Comparison of ENCODE assay signal across 9 cellular contexts in genomic region chr2:49616800-49617199, GRCh38.
DNase-seq lines count a peak whose midpoint lies in the region; ATAC-seq and TF ChIP-seq lines count a peak whose summit lies in the region.
"Had no signal": no experiment of that assay in that cellular context is flagged by ENCODE, and none has a peak within 500 bp of the region (broad histone marks: within the 10 kb centered on the region; RNA-seq: fewer than 3 reads in every experiment).

No MANE protein-coding gene starts in this region.

- DNase-seq in GDM1 (lab: John Stamatoyannopoulos, UW) (peak; percentile 6), Panc1 (ENCODE audit: low read depth, low spot score) (peak; percentile 20), iPS DF 6.9 (ENCODE audit: low read depth, low spot score) (peak; percentile 27), uterus (no peak)
- DNase-seq in effector CD4-positive, alpha-beta T cell = no peak

- POLR2A ChIA-PET in Panc1 (lab: Charles Lee) = no interaction called here

- no TSS peak for BruUV-seq in Panc1 (replicated peaks; lab: Mats Ljungman, UMichigan)

- no peak overlapping the region for H3K27ac ChIP-seq in Panc1 (ENCODE audit: low read length)
- no peak overlapping the region for H3K27ac ChIP-seq in iPS DF 6.9 (ENCODE audit: low read length)
- H3K27ac ChIP-seq in uterus = no peak overlapping the region
- H3K27ac ChIP-seq: epithelial cell of prostate had no signal

- ATAC-seq in Panc1 (peak; percentile 78), GM18873 (IDR thresholded peaks at IDR 0.05; ENCODE audit: low FRiP score, unreplicated experiment) (no peak), HG03175 (IDR thresholded peaks at IDR 0.05; ENCODE audit: unreplicated experiment) (no peak)

- H3K36me3 ChIP-seq in Panc1 (ENCODE audit: control insufficient read depth, insufficient read depth, low read length) = no peaks in the 10 kb centered on the region
- H3K36me3 ChIP-seq in iPS DF 6.9 (ENCODE audit: control insufficient read depth, insufficient read depth, low read length) = no peaks in the 10 kb centered on the region
- no peaks in the 10 kb centered on the region for H3K36me3 ChIP-seq in uterus

- H3K4me3 ChIP-seq in Panc1 (ENCODE audit: low read depth in 2 of 2, low read length in 2 of 2) = no peak overlapping the region
- no peak overlapping the region for H3K4me3 ChIP-seq in iPS DF 6.9 (ENCODE audit: low read length)
- H3K4me3 ChIP-seq in uterus = no peak overlapping the region

- peak; percentile 59; the same call in 1 of the 2 replicates for TF ChIP-seq CTCF in Panc1 (IDR thresholded peaks at IDR 0.05)
- TF ChIP-seq CTCF in uterus (IDR thresholded peaks at IDR 0.05) = peak in 1 of 4 experiments; percentile 12

- WGBS in iPS DF 6.9 (ENCODE audit: insufficient coverage, insufficient read length) = no CpG with 5 or more reads among the region's 2 CpGs

- no peaks in the 10 kb centered on the region for H3K4me1 ChIP-seq in Panc1 (ENCODE audit: control insufficient read depth, insufficient read depth, low read length)
- no peaks in the 10 kb centered on the region for H3K4me1 ChIP-seq in iPS DF 6.9 (ENCODE audit: control insufficient read depth, insufficient read depth, low read length)
- no peaks in the 10 kb centered on the region for H3K4me1 ChIP-seq in uterus

- CTCF ChIA-PET in Panc1 (lab: Charles Lee) = no interaction called here

- H3K27me3 ChIP-seq in Panc1 (ENCODE audit: control insufficient read depth, insufficient read depth, low read length) (no peaks in the 10 kb centered on the region), iPS DF 6.9 (ENCODE audit: control insufficient read depth, insufficient read depth, low read length) (no peaks in the 10 kb centered on the region), uterus (no peaks in the 10 kb centered on the region)

- peak; percentile 44 for TF ChIP-seq RAD21 in Ishikawa (IDR thresholded peaks at IDR 0.05; ENCODE audit: low read depth)

- H3K9me3 ChIP-seq in Panc1 (ENCODE audit: control insufficient read depth, insufficient read depth, low read depth, low read length) (no peaks in the 10 kb centered on the region), iPS DF 6.9 (ENCODE audit: control insufficient read depth, insufficient read depth, low read length) (no peaks in the 10 kb centered on the region), uterus (no peaks in the 10 kb centered on the region)

- in situ Hi-C loops in Panc1 (cut with HindIII; ENCODE audit: low pct_unique_long_range_greater_than_20kb, low sequenced_read_pairs) = no loop called here

- no peak for TF ChIP-seq EP300 in Ishikawa (IDR thresholded peaks at IDR 0.05; ENCODE audit: borderline replicate concordance)

- no peak for TF ChIP-seq POLR2A in uterus (IDR thresholded peaks at IDR 0.05)

- intact Hi-C loops in Panc1 (cut with micrococcal nuclease; ENCODE audit: unreplicated experiment) = loop anchor here (1.0 to 5.0 kb wide), 2 partner anchors 526 to 786 kb away; no protein-coding TSS in a partner anchor
- intact Hi-C loops in uterus (cut with DNase I; ENCODE audit: low total_unique reads) = no loop called here

TF ChIP-seq in Ishikawa, 13 proteins besides CTCF, POLR2A, EP300 and RAD21:
- TF ChIP-seq FOXM1 (IDR thresholded peaks at IDR 0.05; ENCODE audit: borderline replicate concordance, low read depth) (no peak), TEAD4 (IDR thresholded peaks at IDR 0.05) (no peak)

Comparison
In these comparisons a context has a peak if more than half of its experiments do, and no peak if none do; other contexts are left out.
1. DNase-seq: peak in GDM1 (single experiment), Panc1 (single experiment) and iPS DF 6.9 (single experiment); none in uterus (0 of 2) and effector CD4-positive, alpha-beta T cell (single experiment).